ENCODE assay signal across 14 cellular contexts in the genomic region with DNA sequence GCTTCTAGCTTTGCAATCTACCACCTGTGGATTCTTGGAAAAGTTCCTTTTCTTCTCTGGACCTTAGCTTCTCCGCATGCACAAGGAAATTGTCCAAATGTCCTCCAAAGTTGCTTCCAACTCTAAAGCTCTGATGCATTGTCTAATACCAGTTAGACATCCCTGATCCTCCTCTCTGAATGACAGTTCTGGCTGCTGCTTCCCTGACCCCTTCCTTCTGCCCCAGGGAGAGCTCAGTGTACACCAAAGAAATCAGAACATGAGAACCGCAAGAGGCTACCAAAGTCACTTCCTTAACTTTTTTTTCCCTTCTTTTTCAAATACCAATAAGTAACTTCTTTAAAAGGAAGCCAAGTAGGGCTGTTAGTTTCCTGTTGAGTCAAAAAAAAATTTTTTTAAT.
DNase-seq lines count a peak whose midpoint lies in the region; ATAC-seq and TF ChIP-seq lines count a peak whose summit lies in the region.
"Had no signal": no experiment of that assay in that cellular context is flagged by ENCODE, and none has a peak within 500 bp of the region (broad histone marks: within the 10 kb centered on the region; RNA-seq: fewer than 3 reads in every experiment).

No MANE protein-coding gene starts in this region.

- no peak overlapping the region; a peak in 1 of 22 replicates for H3K9ac ChIP-seq in BLaER1 treated with 17β-estradiol and CSF1 and Interleukin-3, amounts not matched to agents 10 nM and 100 nM

- no peak for TF ChIP-seq POLR2A in heart left ventricle (IDR thresholded peaks at IDR 0.05)
- TF ChIP-seq POLR2A in esophagus muscularis mucosa (IDR thresholded peaks at IDR 0.05; ENCODE audit: low read depth) = no peak

- 46 to 60% (median 51%) methylated on average over 2 of the region's 2 CpGs for WGBS in heart left ventricle, 4 donors
- WGBS in esophagus muscularis mucosa = 55% methylated on average over 2 of the region's 2 CpGs

- H3K4me2 ChIP-seq in BLaER1 treated with 17β-estradiol and CSF1 and Interleukin-3, amounts not matched to agents 10 nM and 100 nM = peak overlapping the region; percentile 4 to 67 (median 50); a peak in 19 of 22 replicates
- H3K4me2 ChIP-seq: GM23338 had no signal

- H3K4me1 ChIP-seq in heart left ventricle (peaks cover 0 to 16% (median 3%) of the 10 kb centered on the region in 12 donors), esophagus muscularis mucosa (peaks cover 0 to 10% (median 8%) of the 10 kb centered on the region in 4 donors)
- H3K4me1 ChIP-seq in BLaER1 treated with 17β-estradiol and CSF1 and Interleukin-3, amounts not matched to agents 10 nM and 100 nM = peaks cover 11 to 35% (median 26%) of the 10 kb centered on the region in 10 experiments
- H3K4me1 ChIP-seq: Caco-2 had no signal

- H3K27me3 ChIP-seq in heart left ventricle = no peaks in the 10 kb centered on the region
- no peaks in the 10 kb centered on the region; a peak in 1 of 22 replicates for H3K27me3 ChIP-seq in BLaER1 treated with 17β-estradiol and CSF1 and Interleukin-3, amounts not matched to agents 10 nM and 100 nM
- no peaks in the 10 kb centered on the region for H3K27me3 ChIP-seq in esophagus muscularis mucosa

- no peaks in the 10 kb centered on the region for H3K36me3 ChIP-seq in heart left ventricle
- no peaks in the 10 kb centered on the region for H3K36me3 ChIP-seq in BLaER1 treated with 17β-estradiol and CSF1 and Interleukin-3, amounts not matched to agents 10 nM and 100 nM
- H3K36me3 ChIP-seq in esophagus muscularis mucosa = no peaks in the 10 kb centered on the region

- H3K27ac ChIP-seq in heart left ventricle (no peak overlapping the region), esophagus muscularis mucosa (replicated peaks in 1 of 4) (no peak overlapping the region)
- no peak overlapping the region; a peak in 1 of 22 replicates for H3K27ac ChIP-seq in BLaER1 treated with 17β-estradiol and CSF1 and Interleukin-3, amounts not matched to agents 10 nM and 100 nM
- H3K27ac ChIP-seq: C4-2B had no signal

- H3K9me3 ChIP-seq in heart left ventricle = peaks cover 0 to 3% (median 0%) of the 10 kb centered on the region in 12 donors
- peaks cover 5 to 19% (median 10%) of the 10 kb centered on the region in 11 experiments; a peak in 14 of 22 replicates for H3K9me3 ChIP-seq in BLaER1 treated with 17β-estradiol and CSF1 and Interleukin-3, amounts not matched to agents 10 nM and 100 nM (replicated peaks in 1 of 11)
- peaks cover 0 to 4% (median 0%) of the 10 kb centered on the region in 4 donors for H3K9me3 ChIP-seq in esophagus muscularis mucosa

- TF ChIP-seq CTCF in heart left ventricle (IDR thresholded peaks at IDR 0.05) (no peak), esophagus muscularis mucosa (IDR thresholded peaks at IDR 0.05) (no peak)

- intact Hi-C loops in Right ventricle myocardium inferior (cut with DNase I) (no loop called here), heart left ventricle (cut with DNase I) (loop anchor here in 1 of 10 donors (10.0 kb wide), 1 partner anchor 80 kb away; no protein-coding TSS in a partner anchor), esophagus muscularis mucosa (cut with DNase I) (no loop called here)

- no peak for DNase-seq in Right ventricle myocardium inferior (ENCODE audit: missing footprints)
- no peak for DNase-seq in heart left ventricle
- peak; percentile 72 for DNase-seq in esophagus muscularis mucosa (ENCODE audit: extremely low spot score)
- DNase-seq in NCI-H2196 treated with DMSO at 0.1 percent for 48 hours (lab: John Stamatoyannopoulos, UW; ENCODE audit: unreplicated experiment) = no peak
- no peak for DNase-seq in SIG-M5 (lab: John Stamatoyannopoulos, UW)
- DNase-seq: Caco-2; CD4-positive, alpha-beta T cell; GF-D8; HCEC 1CT; HFFc6; IMR-90 had no signal

- TF ChIP-seq EP300 in esophagus muscularis mucosa (IDR thresholded peaks at IDR 0.05) = no peak

- no peaks in the 10 kb centered on the region for H4K20me1 ChIP-seq in BLaER1 treated with 17β-estradiol and CSF1 and Interleukin-3, amounts not matched to agents 10 nM and 100 nM

- H3K4me3 ChIP-seq in heart left ventricle = no peak overlapping the region
- no peak overlapping the region; a peak in 1 of 20 replicates for H3K4me3 ChIP-seq in BLaER1 treated with 17β-estradiol and CSF1 and Interleukin-3, amounts not matched to agents 10 nM and 100 nM
- H3K4me3 ChIP-seq in esophagus muscularis mucosa = no peak overlapping the region
- H3K4me3 ChIP-seq: GM23338 had no signal

- ATAC-seq in Right ventricle myocardium inferior (peak; percentile 69), heart left ventricle (no peak)
- ATAC-seq: GM23338 had no signal
